ENCODE assay signal across 19 cellular contexts in genomic region chr11:134780486-134781155, GRCh38.
"Had no signal": no experiment of that assay in that cellular context is flagged by ENCODE, and none has a peak within 500 bp of the region (broad histone marks: within the 10 kb centered on the region; RNA-seq: fewer than 3 reads in every experiment).

No MANE protein-coding gene starts in this region.

- ATAC-seq: activated CD4-positive, alpha-beta T cell treated with anti-CD3 and anti-CD28 coated beads for 36 hours; body of pancreas; gastrocnemius medialis; left lung; psoas muscle; sciatic nerve; stimulated activated effector memory CD8-positive, alpha-beta T cell treated with anti-CD3 and anti-CD28 coated beads, Interleukin-12 subunit alpha, Interleukin-12 subunit beta, amount 100 ng/mL, for 72 hours had no signal

- H3K36me3 ChIP-seq: gastrocnemius medialis, left lung, uterus had no signal

- H3K4me3 ChIP-seq: body of pancreas, gastrocnemius medialis, left lung, psoas muscle, uterus had no signal

- H3K27ac ChIP-seq: body of pancreas, epithelial cell of prostate, gastrocnemius medialis, left lung, psoas muscle, uterus had no signal

- H3K4me3 Mint-ChIP-seq: activated CD4-positive, alpha-beta memory T cell treated with anti-CD3 and anti-CD28 coated beads for 36 hours; activated CD4-positive, alpha-beta T cell treated with anti-CD3 and anti-CD28 coated beads for 36 hours; activated naive CD4-positive, alpha-beta T cell treated with anti-CD3 and anti-CD28 coated beads, Interleukin-2, amount 50 U/mL, for 24 hours; activated T-cell treated with anti-CD3 and anti-CD28 coated beads, Interleukin-2, amount 50 U/mL, for 24 hours; nephron; stimulated activated effector memory CD8-positive, alpha-beta T cell treated with anti-CD3 and anti-CD28 coated beads, Interleukin-12 subunit alpha, Interleukin-12 subunit beta, amount 100 ng/mL, for 72 hours had no signal

- H3K27me3 ChIP-seq: body of pancreas, gastrocnemius medialis, left lung, uterus had no signal

- H3K27ac Mint-ChIP-seq: activated CD4-positive, alpha-beta memory T cell treated with anti-CD3 and anti-CD28 coated beads for 36 hours; activated CD4-positive, alpha-beta T cell treated with anti-CD3 and anti-CD28 coated beads for 36 hours; activated naive CD4-positive, alpha-beta T cell treated with anti-CD3 and anti-CD28 coated beads, Interleukin-2, amount 50 U/mL, for 24 hours; activated T-cell treated with anti-CD3 and anti-CD28 coated beads, Interleukin-2, amount 50 U/mL, for 24 hours; nephron; stimulated activated effector memory CD8-positive, alpha-beta T cell treated with anti-CD3 and anti-CD28 coated beads, Interleukin-12 subunit alpha, Interleukin-12 subunit beta, amount 100 ng/mL, for 72 hours had no signal

- H3K4me1 ChIP-seq: body of pancreas, gastrocnemius medialis, left lung, psoas muscle, uterus had no signal

- DNase-seq: activated CD4-positive, alpha-beta memory T cell treated with anti-CD3 and anti-CD28 coated beads for 36 hours; activated CD4-positive, alpha-beta T cell treated with anti-CD3 and anti-CD28 coated beads for 36 hours; activated effector memory CD4-positive, alpha-beta T cell treated with anti-CD3 and anti-CD28 coated beads, Interleukin-2, amount 50 U/mL, for 16 hours; activated T-cell treated with anti-CD3 and anti-CD28 coated beads, Interleukin-2, amount 50 U/mL, for 24 hours; body of pancreas; dermis blood vessel endothelial cell; gastrocnemius medialis; left lung; mesendoderm; psoas muscle; stimulated activated CD4-positive, alpha-beta T cell treated with anti-CD3 and anti-CD28 coated beads, Interleukin-12 subunit alpha, Interleukin-12 subunit beta, amount 100 ng/mL, for 4 hours; stimulated activated CD4-positive, alpha-beta T cell treated with anti-CD3 and anti-CD28 coated beads, Interleukin-2, amount 100 ng/mL, for 24 hours; T-helper 2 cell; uterus had no signal

- H3K9me3 Mint-ChIP-seq: activated CD4-positive, alpha-beta memory T cell treated with anti-CD3 and anti-CD28 coated beads for 36 hours; activated naive CD4-positive, alpha-beta T cell treated with anti-CD3 and anti-CD28 coated beads, Interleukin-2, amount 50 U/mL, for 24 hours; activated T-cell treated with anti-CD3 and anti-CD28 coated beads, Interleukin-2, amount 50 U/mL, for 24 hours; nephron; stimulated activated effector memory CD8-positive, alpha-beta T cell treated with anti-CD3 and anti-CD28 coated beads, Interleukin-12 subunit alpha, Interleukin-12 subunit beta, amount 100 ng/mL, for 72 hours had no signal

- H3K36me3 Mint-ChIP-seq: activated CD4-positive, alpha-beta memory T cell treated with anti-CD3 and anti-CD28 coated beads for 36 hours; activated naive CD4-positive, alpha-beta T cell treated with anti-CD3 and anti-CD28 coated beads, Interleukin-2, amount 50 U/mL, for 24 hours; stimulated activated effector memory CD8-positive, alpha-beta T cell treated with anti-CD3 and anti-CD28 coated beads, Interleukin-12 subunit alpha, Interleukin-12 subunit beta, amount 100 ng/mL, for 72 hours had no signal

- H3K4me1 Mint-ChIP-seq: activated CD4-positive, alpha-beta T cell treated with anti-CD3 and anti-CD28 coated beads for 36 hours; activated naive CD4-positive, alpha-beta T cell treated with anti-CD3 and anti-CD28 coated beads, Interleukin-2, amount 50 U/mL, for 24 hours; stimulated activated effector memory CD8-positive, alpha-beta T cell treated with anti-CD3 and anti-CD28 coated beads, Interleukin-12 subunit alpha, Interleukin-12 subunit beta, amount 100 ng/mL, for 72 hours had no signal

- H3K9me3 ChIP-seq: body of pancreas, gastrocnemius medialis, left lung, psoas muscle, uterus had no signal
